In the genomic region with DNA sequence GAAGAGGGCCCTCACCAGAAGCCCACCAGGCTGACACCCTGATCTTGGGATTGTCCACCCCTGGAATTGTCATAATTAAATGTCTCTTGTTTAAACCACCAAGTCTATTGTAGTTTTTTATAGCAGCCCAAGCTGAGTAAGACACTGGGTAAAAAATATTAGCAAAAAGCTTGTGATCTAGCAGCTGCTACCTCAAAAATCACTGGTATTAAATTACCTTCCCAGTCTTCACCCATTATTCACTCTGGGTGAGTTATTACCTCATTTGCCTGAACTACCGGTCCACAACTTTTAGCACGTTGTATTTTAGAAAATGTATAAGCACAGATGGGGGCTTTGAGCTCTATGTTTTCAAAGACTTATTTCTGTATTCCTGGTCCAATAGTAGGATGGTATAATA, we compare ENCODE assay signal across 28 cellular contexts. TPM values are rescaled to one million over a fixed set of nuclear protein-coding genes. Genes with fewer than 3 reads are reported as not detected.
"Had no signal": no experiment of that assay in that cellular context is flagged by ENCODE, and none has a peak within 500 bp of the region (broad histone marks: within the 10 kb centered on the region; RNA-seq: fewer than 3 reads in every experiment).

No MANE protein-coding gene starts in this region.

- ATAC-seq: activated naive CD4-positive, alpha-beta T cell treated with anti-CD3 and anti-CD28 coated beads, Interleukin-2, amount 50 U/mL, for 72 hours; activated naive CD8-positive, alpha-beta T cell treated with anti-CD3 and anti-CD28 coated beads, Interleukin-2, amount 50 U/mL, for 24 hours; activated T-cell treated with anti-CD3 and anti-CD28 coated beads, Interleukin-2, amount 50 U/mL, for 4 hours; T-helper 17 cell had no signal

- H3K27me3 ChIP-seq: ascending aorta, MG63 had no signal

- DNase-seq: activated CD4-positive, alpha-beta memory T cell treated with anti-CD3 and anti-CD28 coated beads for 36 hours; activated CD4-positive, alpha-beta T cell treated with anti-CD3 and anti-CD28 coated beads, Interleukin-2, amount 10 ng/mL, durations not matched to agents 7 days and 5 days; activated CD4-positive, CD25-positive, alpha-beta regulatory T cell; activated CD8-positive, alpha-beta memory T cell treated with anti-CD3 and anti-CD28 coated beads for 24 hours; activated effector memory CD4-positive, alpha-beta T cell treated with anti-CD3 and anti-CD28 coated beads, Interleukin-2, amount 50 U/mL, for 16 hours; activated naive CD4-positive, alpha-beta T cell treated with Interleukin-2 at 50 U/mL for 16 hours; activated naive CD8-positive, alpha-beta T cell treated with anti-CD3 and anti-CD28 coated beads, Interleukin-2, amount 50 U/mL, for 24 hours; activated T-cell treated with anti-CD3 and anti-CD28 coated beads, Interleukin-2, amount 50 U/mL, for 4 hours; amniotic stem cell; KG1; MG63; MV-4-11; NCI-H1092 treated with DMSO at 0.1 percent for 48 hours; NCI-H1417 treated with DMSO at 0.1 percent for 48 hours; NCI-H1694; NCI-H2029; NCI-H2107; NCI-H2227 treated with DMSO at 0.1 percent for 48 hours; NCI-H446 treated with DMSO at 0.1 percent for 48 hours; NCI-H524 treated with DMSO at 0.1 percent for 48 hours; SIG-M5; T-helper 17 cell; T1000 had no signal

- H3K36me3 ChIP-seq: ascending aorta, MG63 had no signal

- H3K4me3 ChIP-seq: ascending aorta, MG63 had no signal

- H3K27ac ChIP-seq: ascending aorta had no signal

- H3K4me1 ChIP-seq: ascending aorta had no signal

- H3K9me3 ChIP-seq: ascending aorta, MG63 had no signal

RNA-seq across cellular contexts. Expression of gene TRIM61, which starts 12.0 kb away (rescaled TPM):
- total RNA-seq: ascending aorta, RPMI7951 had no signal

RNA-seq across cellular contexts. Expression of gene TRIM60, which starts 42.3 kb away (rescaled TPM):
- total RNA-seq: activated CD4-positive, alpha-beta memory T cell treated with anti-CD3 and anti-CD28 coated beads for 36 hours; activated CD4-positive, alpha-beta T cell treated with anti-CD3 and anti-CD28 coated beads, Interleukin-2, amount 10 ng/mL, durations not matched to agents 7 days and 5 days; activated naive CD4-positive, alpha-beta T cell treated with anti-CD3 and anti-CD28 coated beads, Interleukin-2, amount 50 U/mL, for 72 hours; activated T-cell treated with anti-CD3 and anti-CD28 coated beads, Interleukin-2, amount 50 U/mL, for 4 hours; ascending aorta; OCI-LY7; RPMI7951; T-helper 17 cell had no signal
- polyA plus RNA-seq: IgD-negative memory B cell had no signal
